ENCODE assay signal across 8 cellular contexts in genomic region chr2:74919827-74920226, GRCh38. TPM values are rescaled to one million over a fixed set of nuclear protein-coding genes. Genes with fewer than 3 reads are reported as not detected.
DNase-seq lines count a peak whose midpoint lies in the region; ATAC-seq and TF ChIP-seq lines count a peak whose summit lies in the region.

No MANE protein-coding gene starts in this region.

- no peak for TF ChIP-seq EP300 in upper lobe of left lung (IDR thresholded peaks at IDR 0.05)

- H3K27ac ChIP-seq in SK-N-MC = no peak overlapping the region
- no peak overlapping the region for H3K27ac ChIP-seq in heart right ventricle
- H3K27ac ChIP-seq in upper lobe of left lung = no peak overlapping the region

- DNase-seq in KBM-7 (peak; percentile 74), SK-N-MC (ENCODE audit: low read depth, low spot score) (no peak), heart right ventricle (peak; percentile 36 to 76), posterior cingulate gyrus (peak; percentile 26 to 95 (median 74)), upper lobe of left lung (peak; percentile 73 to 92)
- peak; percentile 83 for DNase-seq in activated naive CD8-positive, alpha-beta T cell treated with anti-CD3 and anti-CD28 coated beads, Interleukin-2, amount 10 ng/mL, durations not matched to agents 7 days and 5 days

- peaks cover 38% of the 10 kb centered on the region for H3K27me3 Mint-ChIP-seq in activated naive CD8-positive, alpha-beta T cell treated with anti-CD3 and anti-CD28 coated beads, Interleukin-2, amount 10 ng/mL, durations not matched to agents 7 days and 5 days

- H3K36me3 Mint-ChIP-seq in activated naive CD8-positive, alpha-beta T cell treated with anti-CD3 and anti-CD28 coated beads, Interleukin-2, amount 10 ng/mL, durations not matched to agents 7 days and 5 days = no peaks in the 10 kb centered on the region

- POLR2A ChIA-PET in activated naive CD8-positive, alpha-beta T cell treated with anti-CD3 and anti-CD28 coated beads, Interleukin-2, amount 10 ng/mL, durations not matched to agents 7 days and 5 days (lab: Charles Lee) = no interaction called here

- no peak for TF ChIP-seq POLR2A in upper lobe of left lung (IDR thresholded peaks at IDR 0.05)

- TF ChIP-seq CTCF in GM12873 (IDR thresholded peaks at IDR 0.05; ENCODE audit: insufficient read depth, low read depth, low read length, missing control alignments) (peak; percentile 85), heart right ventricle (IDR thresholded peaks at IDR 0.05) (peak; percentile 71 to 93 (median 89)), upper lobe of left lung (IDR thresholded peaks at IDR 0.05) (peak; percentile 84 to 88 (median 86))

- peak; percentile 57 for ATAC-seq in activated naive CD8-positive, alpha-beta T cell treated with anti-CD3 and anti-CD28 coated beads, Interleukin-2, amount 10 ng/mL, durations not matched to agents 7 days and 5 days (ENCODE audit: low read depth)
- ATAC-seq in heart right ventricle (peak; percentile 20 to 62 (median 52)), upper lobe of left lung (ENCODE audit: low FRiP score in 2 of 2) (peak; percentile 72 to 79), GM19467 (IDR thresholded peaks at IDR 0.05; ENCODE audit: unreplicated experiment) (no peak)

- H3K4me1 ChIP-seq in heart right ventricle = peaks cover 0 to 23% (median 6%) of the 10 kb centered on the region in 9 donors
- H3K4me1 ChIP-seq in upper lobe of left lung = peaks cover 4 to 15% (median 7%) of the 10 kb centered on the region in 4 donors

- intact Hi-C loops in heart right ventricle (cut with DNase I) = loop anchor here (1.0 to 10.0 kb wide), 16 partner anchors 135 to 705 kb away; partner anchors contain the start of gene TACR1 (in 1 of the 10)
- intact Hi-C loops in posterior cingulate gyrus (cut with DNase I) = loop anchor here (2.0 to 10.0 kb wide), 3 partner anchors 485 to 707 kb away; no protein-coding TSS in a partner anchor

- no peak overlapping the region for H3K9ac ChIP-seq in SK-N-MC (ENCODE audit: insufficient read length)

- H3K36me3 ChIP-seq in SK-N-MC (ENCODE audit: insufficient read depth, low read length) (no peaks in the 10 kb centered on the region), heart right ventricle (no peaks in the 10 kb centered on the region), upper lobe of left lung (no peaks in the 10 kb centered on the region)

- H3K9me3 Mint-ChIP-seq in activated naive CD8-positive, alpha-beta T cell treated with anti-CD3 and anti-CD28 coated beads, Interleukin-2, amount 10 ng/mL, durations not matched to agents 7 days and 5 days = no peaks in the 10 kb centered on the region

- peaks cover 13% of the 10 kb centered on the region for H3K4me1 Mint-ChIP-seq in activated naive CD8-positive, alpha-beta T cell treated with anti-CD3 and anti-CD28 coated beads, Interleukin-2, amount 10 ng/mL, durations not matched to agents 7 days and 5 days

- H3K9me3 ChIP-seq in SK-N-MC (ENCODE audit: low read depth, low read length) (no peaks in the 10 kb centered on the region), heart right ventricle (no peaks in the 10 kb centered on the region), upper lobe of left lung (no peaks in the 10 kb centered on the region)

- peak overlapping the region; percentile 76 for H3K4me3 ChIP-seq in SK-N-MC
- H3K4me3 ChIP-seq in heart right ventricle = peak overlapping the region in 5 of 10 donors; percentile 22 to 37 (median 30)
- peak overlapping the region in 3 of 4 donors; percentile 28 to 40 (median 40) for H3K4me3 ChIP-seq in upper lobe of left lung

- H3K4me3 Mint-ChIP-seq in activated naive CD8-positive, alpha-beta T cell treated with anti-CD3 and anti-CD28 coated beads, Interleukin-2, amount 10 ng/mL, durations not matched to agents 7 days and 5 days = peak overlapping the region; percentile 4

- 3 to 6% methylated on average over 34 of the region's 34 CpGs for WGBS in heart right ventricle, 2 donors
- WGBS in upper lobe of left lung, 2 donors = 3 to 5% methylated on average over 34 of the region's 34 CpGs

- in situ Hi-C loops in KBM-7 (cut with MboI; ENCODE audit: low pct_unique_long_range_greater_than_20kb, low sequenced_read_pairs) = loop anchor here (25.0 kb wide), 2 partner anchors 317 to 692 kb away; no protein-coding TSS in a partner anchor

- H3K27me3 ChIP-seq in heart right ventricle (peaks cover 0 to 35% (median 22%) of the 10 kb centered on the region in 7 donors), upper lobe of left lung (no peaks in the 10 kb centered on the region)

- H3K27ac Mint-ChIP-seq in activated naive CD8-positive, alpha-beta T cell treated with anti-CD3 and anti-CD28 coated beads, Interleukin-2, amount 10 ng/mL, durations not matched to agents 7 days and 5 days = no peak overlapping the region

RNA-seq across cellular contexts. Expression of gene POLE4, which starts 38.6 kb away (rescaled TPM):
- total RNA-seq in activated naive CD8-positive, alpha-beta T cell treated with anti-CD3 and anti-CD28 coated beads, Interleukin-2, amount 10 ng/mL, durations not matched to agents 7 days and 5 days = 10 to 100 TPM; 42.5 to 43.8 TPM
- total RNA-seq in heart right ventricle (10 to 100 TPM; 24.8 to 56.5 (median 34.4) TPM), upper lobe of left lung (10 to 100 TPM; 26.6 to 79.3 (median 34.0) TPM)
- polyA plus RNA-seq in heart right ventricle = 10 to 100 TPM; 45.2 to 83.5 TPM
